In genomic region chr3:87227835-87228144, GRCh38 we compare ENCODE assay signal across 8 cellular contexts. TPM values are rescaled to one million over a fixed set of nuclear protein-coding genes. Genes with fewer than 3 reads are reported as not detected.
DNase-seq lines count a peak whose midpoint lies in the region; ATAC-seq and TF ChIP-seq lines count a peak whose summit lies in the region.

No MANE protein-coding gene starts in this region.

- ATAC-seq in GM18498 (IDR thresholded peaks at IDR 0.05; ENCODE audit: unreplicated experiment): peak; percentile 3
- peak; percentile 1 for ATAC-seq in HG02943 (IDR thresholded peaks at IDR 0.05; ENCODE audit: low read depth, unreplicated experiment)
- peak in 1 of 2 donors; percentile 2 for ATAC-seq in activated naive CD4-positive, alpha-beta T cell treated with anti-CD3 and anti-CD28 coated beads, Interleukin-2, amount 50 U/mL, for 72 hours
- no peak for ATAC-seq in left lung

- H3K9me3 Mint-ChIP-seq in activated naive CD4-positive, alpha-beta T cell treated with anti-CD3 and anti-CD28 coated beads, Interleukin-2, amount 50 U/mL, for 72 hours: peaks cover 3% of the 10 kb centered on the region in 2 donors

- no peak for TF ChIP-seq CTCF in left lung (IDR thresholded peaks at IDR 0.05)

- H3K36me3 Mint-ChIP-seq in activated naive CD4-positive, alpha-beta T cell treated with anti-CD3 and anti-CD28 coated beads, Interleukin-2, amount 50 U/mL, for 72 hours: peaks cover 12 to 29% of the 10 kb centered on the region in 2 donors

- peak overlapping the region; percentile 96 to 98 for H3K27ac ChIP-seq in left lung
- peak overlapping the region; percentile 98 for H3K27ac ChIP-seq in urinary bladder (ENCODE audit: low read depth)

- no peaks in the 10 kb centered on the region for H3K27me3 ChIP-seq in left lung

- no peak for DNase-seq in activated naive CD4-positive, alpha-beta T cell treated with anti-CD3 and anti-CD28 coated beads, Interleukin-2, amount 50 U/mL, for 72 hours (ENCODE audit: low spot score in 2 of 2)
- DNase-seq in left lung: no peak
- no peak for DNase-seq in ureter (ENCODE audit: low spot score)
- DNase-seq in activated CD4-positive, CD25-positive, alpha-beta regulatory T cell (lab: John Stamatoyannopoulos, UW): no peak
- no peak for DNase-seq in COLO829 (ENCODE audit: low spot score)

- H3K36me3 ChIP-seq in left lung (no peaks in the 10 kb centered on the region), urinary bladder (ENCODE audit: insufficient read depth) (no peaks in the 10 kb centered on the region)

- no peaks in the 10 kb centered on the region for H3K9me3 ChIP-seq in left lung

- intact Hi-C loops in left lung (cut with DNase I): no loop called here

- peak overlapping the region; percentile 99 for H3K27ac Mint-ChIP-seq in activated naive CD4-positive, alpha-beta T cell treated with anti-CD3 and anti-CD28 coated beads, Interleukin-2, amount 50 U/mL, for 72 hours

- WGBS in urinary bladder: under 1% methylated on average over 3 of the region's 3 CpGs

- H3K4me3 ChIP-seq in left lung (peak overlapping the region; percentile 82 to 94), urinary bladder (ENCODE audit: low read depth, low read length) (peak overlapping the region; percentile 76)

- H3K4me1 ChIP-seq in left lung (peaks cover 15 to 33% of the 10 kb centered on the region in 2 donors), urinary bladder (ENCODE audit: insufficient read depth) (no peaks in the 10 kb centered on the region)

RNA-seq across cellular contexts. Expression of gene CHMP2B, which starts 0.7 kb away (rescaled TPM):
- total RNA-seq in activated naive CD4-positive, alpha-beta T cell treated with anti-CD3 and anti-CD28 coated beads, Interleukin-2, amount 50 U/mL, for 72 hours: 10 to 100 TPM; 21.4 to 27.3 TPM
- total RNA-seq in left lung: 10 to 100 TPM; 41.1 to 47.4 TPM
- total RNA-seq in urinary bladder: 51.1 TPM
- 35.9 TPM for polyA plus RNA-seq in urinary bladder
- total RNA-seq in ureter: 49.7 TPM

RNA-seq across cellular contexts. Expression of gene POU1F1, which starts 48.6 kb away (rescaled TPM):
- not detected for total RNA-seq in activated naive CD4-positive, alpha-beta T cell treated with anti-CD3 and anti-CD28 coated beads, Interleukin-2, amount 50 U/mL, for 72 hours
- total RNA-seq in left lung: not detected
- not detected for total RNA-seq in urinary bladder
- polyA plus RNA-seq in urinary bladder: not detected
- not detected for total RNA-seq in ureter
